Comparison of ENCODE assay signal across 9 cellular contexts in genomic region chr18:30121397-30121796, GRCh38.
"Had no signal": no experiment of that assay in that cellular context is flagged by ENCODE, and none has a peak within 500 bp of the region (broad histone marks: within the 10 kb centered on the region; RNA-seq: fewer than 3 reads in every experiment).

No MANE protein-coding gene starts in this region.

- H3K4me3 Mint-ChIP-seq: GM23338, H9 had no signal

- H3K4me3 ChIP-seq: GM23338, K562 had no signal

- DNase-seq: H9, HCEC 1CT, IMR-90, KG1 had no signal

- FAIRE-seq: H1, H54, HTR-8/SVneo, K562 had no signal

- ATAC-seq: GM23338, K562 had no signal

- H3K27ac Mint-ChIP-seq: GM23338, H9 had no signal

- H2AFZ ChIP-seq: GM23338 had no signal

- H3K4me2 ChIP-seq: GM23338 had no signal

- H3K4me1 Mint-ChIP-seq: GM23338, H9 had no signal
